ENCODE assay signal across 13 cellular contexts in genomic region chr22:32579533-32580220, GRCh38.
DNase-seq lines count a peak whose midpoint lies in the region; ATAC-seq and TF ChIP-seq lines count a peak whose summit lies in the region.
"Had no signal": no experiment of that assay in that cellular context is flagged by ENCODE, and none has a peak within 500 bp of the region (broad histone marks: within the 10 kb centered on the region; RNA-seq: fewer than 3 reads in every experiment).

No MANE protein-coding gene starts in this region.

- no peak overlapping the region for H2AFZ ChIP-seq in osteoblast (ENCODE audit: low read length)

- no peak for TF ChIP-seq POLR2A in adrenal gland (IDR thresholded peaks at IDR 0.05)

- H3K79me2 ChIP-seq in osteoblast (ENCODE audit: insufficient read depth, low read length) = no peaks in the 10 kb centered on the region

- in situ Hi-C loops in KBM-7 (cut with MboI; ENCODE audit: low pct_unique_long_range_greater_than_20kb, low sequenced_read_pairs) = no loop called here

- H3K4me1 ChIP-seq in adrenal gland (replicated peaks in 1 of 2) = peaks cover 0 to 4% of the 10 kb centered on the region in 2 donors
- H3K4me1 ChIP-seq in heart right ventricle = peaks cover 0 to 30% (median 7%) of the 10 kb centered on the region in 9 donors
- peaks cover 22% of the 10 kb centered on the region for H3K4me1 ChIP-seq in osteoblast (ENCODE audit: insufficient read depth, low read length)
- H3K4me1 ChIP-seq: BLaER1 had no signal

- H3K36me3 ChIP-seq in adrenal gland (replicated peaks in 1 of 2) (no peaks in the 10 kb centered on the region), heart right ventricle (no peaks in the 10 kb centered on the region), osteoblast (ENCODE audit: insufficient read depth, low read length) (no peaks in the 10 kb centered on the region)
- H3K36me3 ChIP-seq: BLaER1 had no signal

- peak overlapping the region; percentile 3 for H3K4me2 ChIP-seq in osteoblast (ENCODE audit: insufficient read depth, low read length)
- H3K4me2 ChIP-seq: BLaER1 had no signal

- intact Hi-C loops in adrenal gland (cut with DNase I) (no loop called here), heart right ventricle (cut with DNase I) (loop anchor here in 1 of 10 donors (5.0 kb wide), 2 partner anchors 38 to 47 kb away; no protein-coding TSS in a partner anchor)

- H3K4me3 ChIP-seq in adrenal gland = no peak overlapping the region
- H3K4me3 ChIP-seq in heart right ventricle = no peak overlapping the region
- no peak overlapping the region for H3K4me3 ChIP-seq in osteoblast (ENCODE audit: insufficient read depth, low read length)
- H3K4me3 ChIP-seq: BLaER1 had no signal

- peak; percentile 83 for DNase-seq in ELR (ENCODE audit: low read depth)
- peak in 5 of 7 donors; percentile 22 to 74 (median 44) for DNase-seq in adrenal gland
- DNase-seq in heart right ventricle = peak in 1 of 2 donors; percentile 61
- DNase-seq in osteoblast (ENCODE audit: insufficient read length, low spot score, missing footprints) = no peak
- DNase-seq in stimulated activated naive CD8-positive, alpha-beta T cell treated with anti-CD3 and anti-CD28 coated beads, Interleukin-15, Interleukin-2, amounts not matched to agents 100 U/mL and 50 U/mL, for 24 hours = no peak
- no peak for DNase-seq in KBM-7
- DNase-seq: HCEC 1CT; stimulated activated naive CD8-positive, alpha-beta T cell treated with anti-CD3 and anti-CD28 coated beads, Interleukin-15, amount 100 ng/mL, for 72 hours; T-helper 1 cell had no signal

- no peaks in the 10 kb centered on the region for H3K27me3 ChIP-seq in adrenal gland
- no peaks in the 10 kb centered on the region for H3K27me3 ChIP-seq in heart right ventricle
- no peaks in the 10 kb centered on the region for H3K27me3 ChIP-seq in osteoblast (ENCODE audit: insufficient read depth, low read length)
- H3K27me3 ChIP-seq: BLaER1 had no signal

- no peaks in the 10 kb centered on the region for H4K20me1 ChIP-seq in osteoblast (ENCODE audit: insufficient read depth, low read length)
- H4K20me1 ChIP-seq: BLaER1 had no signal

- peak overlapping the region in 2 of 5 donors; percentile 47 to 68 for H3K27ac ChIP-seq in adrenal gland
- peak overlapping the region in 7 of 10 donors; percentile 18 to 67 (median 49) for H3K27ac ChIP-seq in heart right ventricle
- no peak overlapping the region for H3K27ac ChIP-seq in osteoblast (ENCODE audit: low read depth, low read length)
- H3K27ac ChIP-seq: BLaER1 had no signal

- peak; percentile 64 to 92 (median 82) for ATAC-seq in heart right ventricle
- no peak for ATAC-seq in GM18498 (IDR thresholded peaks at IDR 0.05; ENCODE audit: unreplicated experiment)
- no peak for ATAC-seq in stimulated activated naive CD8-positive, alpha-beta T cell treated with anti-CD3 and anti-CD28 coated beads, Interleukin-15, Interleukin-2, amounts not matched to agents 100 U/mL and 50 U/mL, for 24 hours
- ATAC-seq in GM19328 (IDR thresholded peaks at IDR 0.05; ENCODE audit: unreplicated experiment) = no peak
- ATAC-seq: activated T-helper 17 cell treated with anti-CD3 and anti-CD28 coated beads, Interleukin-2, amount 50 U/mL, for 72 hours; stimulated activated naive CD8-positive, alpha-beta T cell treated with anti-CD3 and anti-CD28 coated beads, Interleukin-15, amount 100 ng/mL, for 72 hours had no signal

- WGBS in adrenal gland, 4 donors = 49 to 70% (median 63%) methylated on average over 7 of the region's 7 CpGs
- WGBS in heart right ventricle, 2 donors = 74 to 77% methylated on average over 7 of the region's 7 CpGs

- H3K9me3 ChIP-seq in adrenal gland (replicated peaks in 1 of 3) (no peaks in the 10 kb centered on the region), heart right ventricle (peaks cover 0 to 6% (median 0%) of the 10 kb centered on the region in 11 donors), osteoblast (ENCODE audit: low read depth, low read length) (no peaks in the 10 kb centered on the region)
- H3K9me3 ChIP-seq: BLaER1 had no signal

- TF ChIP-seq CTCF in adrenal gland (IDR thresholded peaks at IDR 0.05) (no peak), heart right ventricle (IDR thresholded peaks at IDR 0.05) (no peak), osteoblast (IDR thresholded peaks at IDR 0.05; ENCODE audit: extremely low read depth, low read depth, low read length) (no peak)

Comparison
In these comparisons a context has a peak if more than half of its experiments do, and no peak if none do; other contexts are left out.
1. DNase-seq: peak in ELR (single experiment) and adrenal gland (5 of 7); none in osteoblast (single experiment), stimulated activated naive CD8-positive, alpha-beta T cell treated with anti-CD3 and anti-CD28 coated beads, Interleukin-15, Interleukin-2, amounts not matched to agents 100 U/mL and 50 U/mL, for 24 hours (single experiment) and KBM-7 (single experiment).
2. ATAC-seq: peak in heart right ventricle (8 of 8); none in GM18498 (single experiment), stimulated activated naive CD8-positive, alpha-beta T cell treated with anti-CD3 and anti-CD28 coated beads, Interleukin-15, Interleukin-2, amounts not matched to agents 100 U/mL and 50 U/mL, for 24 hours (single experiment) and GM19328 (single experiment).